In the genomic region with DNA sequence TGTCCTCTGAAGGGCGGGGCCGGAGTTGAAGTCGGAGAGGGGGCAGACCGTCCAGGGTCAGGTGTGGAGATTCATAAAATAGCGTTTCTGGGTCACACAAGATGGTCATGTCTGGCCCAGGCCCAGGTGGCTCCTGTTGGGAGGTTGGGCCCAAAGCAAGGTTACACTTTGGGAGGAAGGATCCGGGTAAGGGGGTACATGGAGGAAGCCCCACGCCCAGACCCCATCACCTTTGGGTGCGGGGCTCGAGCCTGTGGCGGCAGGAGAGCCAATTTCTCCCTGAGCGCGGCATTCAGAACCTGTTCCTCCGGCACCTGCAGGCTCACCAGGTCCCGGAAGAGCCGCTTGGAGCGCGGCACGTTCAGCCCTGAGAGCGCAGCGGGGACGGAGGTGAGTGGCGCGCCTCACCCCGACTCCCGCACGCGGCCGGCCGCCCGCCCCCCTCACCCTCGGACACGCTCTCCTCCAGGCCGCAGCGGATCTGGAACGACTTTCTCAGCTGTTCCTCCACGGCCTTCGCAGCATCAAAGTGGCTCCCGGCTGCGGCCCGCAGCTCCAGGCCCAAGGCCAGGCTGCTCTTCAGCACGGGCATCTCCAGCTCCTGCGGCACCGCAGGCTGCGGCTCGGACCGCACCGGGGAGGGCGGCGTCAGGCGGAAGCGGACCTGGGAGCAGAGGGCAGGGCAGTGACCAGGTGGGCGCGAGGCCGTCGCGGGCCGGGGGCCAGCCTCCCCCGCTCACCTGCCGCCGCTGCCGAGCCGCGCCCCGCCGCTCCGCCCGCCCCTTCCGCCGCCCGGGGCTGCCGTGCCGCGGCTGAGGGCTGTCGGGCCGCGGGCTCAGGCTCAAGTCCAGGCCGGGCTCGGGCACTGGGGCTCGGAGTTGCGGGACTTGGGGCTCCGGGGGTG, we compare ENCODE assay signal across 1 cellular context.
A peak's percentile ranks its signal among the peaks of the same experiment; 100 is the strongest.
TF ChIP-seq lines count a peak whose summit lies in the region.

No MANE protein-coding gene starts in this region.

TF ChIP-seq in K562, 482 proteins besides CTCF, POLR2A, EP300 and RAD21 (continued from another document and continues in another):
- TF ChIP-seq, protein P1, sequence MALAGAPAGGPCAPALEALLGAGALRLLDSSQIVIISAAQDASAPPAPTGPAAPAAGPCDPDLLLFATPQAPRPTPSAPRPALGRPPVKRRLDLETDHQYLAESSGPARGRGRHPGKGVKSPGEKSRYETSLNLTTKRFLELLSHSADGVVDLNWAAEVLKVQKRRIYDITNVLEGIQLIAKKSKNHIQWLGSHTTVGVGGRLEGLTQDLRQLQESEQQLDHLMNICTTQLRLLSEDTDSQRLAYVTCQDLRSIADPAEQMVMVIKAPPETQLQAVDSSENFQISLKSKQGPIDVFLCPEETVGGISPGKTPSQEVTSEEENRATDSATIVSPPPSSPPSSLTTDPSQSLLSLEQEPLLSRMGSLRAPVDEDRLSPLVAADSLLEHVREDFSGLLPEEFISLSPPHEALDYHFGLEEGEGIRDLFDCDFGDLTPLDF (CRISPR knock-in tag; IDR thresholded peaks at IDR 0.05): peak; percentile 45; the same call in 1 of the 2 replicates
- TF ChIP-seq, protein P2, sequence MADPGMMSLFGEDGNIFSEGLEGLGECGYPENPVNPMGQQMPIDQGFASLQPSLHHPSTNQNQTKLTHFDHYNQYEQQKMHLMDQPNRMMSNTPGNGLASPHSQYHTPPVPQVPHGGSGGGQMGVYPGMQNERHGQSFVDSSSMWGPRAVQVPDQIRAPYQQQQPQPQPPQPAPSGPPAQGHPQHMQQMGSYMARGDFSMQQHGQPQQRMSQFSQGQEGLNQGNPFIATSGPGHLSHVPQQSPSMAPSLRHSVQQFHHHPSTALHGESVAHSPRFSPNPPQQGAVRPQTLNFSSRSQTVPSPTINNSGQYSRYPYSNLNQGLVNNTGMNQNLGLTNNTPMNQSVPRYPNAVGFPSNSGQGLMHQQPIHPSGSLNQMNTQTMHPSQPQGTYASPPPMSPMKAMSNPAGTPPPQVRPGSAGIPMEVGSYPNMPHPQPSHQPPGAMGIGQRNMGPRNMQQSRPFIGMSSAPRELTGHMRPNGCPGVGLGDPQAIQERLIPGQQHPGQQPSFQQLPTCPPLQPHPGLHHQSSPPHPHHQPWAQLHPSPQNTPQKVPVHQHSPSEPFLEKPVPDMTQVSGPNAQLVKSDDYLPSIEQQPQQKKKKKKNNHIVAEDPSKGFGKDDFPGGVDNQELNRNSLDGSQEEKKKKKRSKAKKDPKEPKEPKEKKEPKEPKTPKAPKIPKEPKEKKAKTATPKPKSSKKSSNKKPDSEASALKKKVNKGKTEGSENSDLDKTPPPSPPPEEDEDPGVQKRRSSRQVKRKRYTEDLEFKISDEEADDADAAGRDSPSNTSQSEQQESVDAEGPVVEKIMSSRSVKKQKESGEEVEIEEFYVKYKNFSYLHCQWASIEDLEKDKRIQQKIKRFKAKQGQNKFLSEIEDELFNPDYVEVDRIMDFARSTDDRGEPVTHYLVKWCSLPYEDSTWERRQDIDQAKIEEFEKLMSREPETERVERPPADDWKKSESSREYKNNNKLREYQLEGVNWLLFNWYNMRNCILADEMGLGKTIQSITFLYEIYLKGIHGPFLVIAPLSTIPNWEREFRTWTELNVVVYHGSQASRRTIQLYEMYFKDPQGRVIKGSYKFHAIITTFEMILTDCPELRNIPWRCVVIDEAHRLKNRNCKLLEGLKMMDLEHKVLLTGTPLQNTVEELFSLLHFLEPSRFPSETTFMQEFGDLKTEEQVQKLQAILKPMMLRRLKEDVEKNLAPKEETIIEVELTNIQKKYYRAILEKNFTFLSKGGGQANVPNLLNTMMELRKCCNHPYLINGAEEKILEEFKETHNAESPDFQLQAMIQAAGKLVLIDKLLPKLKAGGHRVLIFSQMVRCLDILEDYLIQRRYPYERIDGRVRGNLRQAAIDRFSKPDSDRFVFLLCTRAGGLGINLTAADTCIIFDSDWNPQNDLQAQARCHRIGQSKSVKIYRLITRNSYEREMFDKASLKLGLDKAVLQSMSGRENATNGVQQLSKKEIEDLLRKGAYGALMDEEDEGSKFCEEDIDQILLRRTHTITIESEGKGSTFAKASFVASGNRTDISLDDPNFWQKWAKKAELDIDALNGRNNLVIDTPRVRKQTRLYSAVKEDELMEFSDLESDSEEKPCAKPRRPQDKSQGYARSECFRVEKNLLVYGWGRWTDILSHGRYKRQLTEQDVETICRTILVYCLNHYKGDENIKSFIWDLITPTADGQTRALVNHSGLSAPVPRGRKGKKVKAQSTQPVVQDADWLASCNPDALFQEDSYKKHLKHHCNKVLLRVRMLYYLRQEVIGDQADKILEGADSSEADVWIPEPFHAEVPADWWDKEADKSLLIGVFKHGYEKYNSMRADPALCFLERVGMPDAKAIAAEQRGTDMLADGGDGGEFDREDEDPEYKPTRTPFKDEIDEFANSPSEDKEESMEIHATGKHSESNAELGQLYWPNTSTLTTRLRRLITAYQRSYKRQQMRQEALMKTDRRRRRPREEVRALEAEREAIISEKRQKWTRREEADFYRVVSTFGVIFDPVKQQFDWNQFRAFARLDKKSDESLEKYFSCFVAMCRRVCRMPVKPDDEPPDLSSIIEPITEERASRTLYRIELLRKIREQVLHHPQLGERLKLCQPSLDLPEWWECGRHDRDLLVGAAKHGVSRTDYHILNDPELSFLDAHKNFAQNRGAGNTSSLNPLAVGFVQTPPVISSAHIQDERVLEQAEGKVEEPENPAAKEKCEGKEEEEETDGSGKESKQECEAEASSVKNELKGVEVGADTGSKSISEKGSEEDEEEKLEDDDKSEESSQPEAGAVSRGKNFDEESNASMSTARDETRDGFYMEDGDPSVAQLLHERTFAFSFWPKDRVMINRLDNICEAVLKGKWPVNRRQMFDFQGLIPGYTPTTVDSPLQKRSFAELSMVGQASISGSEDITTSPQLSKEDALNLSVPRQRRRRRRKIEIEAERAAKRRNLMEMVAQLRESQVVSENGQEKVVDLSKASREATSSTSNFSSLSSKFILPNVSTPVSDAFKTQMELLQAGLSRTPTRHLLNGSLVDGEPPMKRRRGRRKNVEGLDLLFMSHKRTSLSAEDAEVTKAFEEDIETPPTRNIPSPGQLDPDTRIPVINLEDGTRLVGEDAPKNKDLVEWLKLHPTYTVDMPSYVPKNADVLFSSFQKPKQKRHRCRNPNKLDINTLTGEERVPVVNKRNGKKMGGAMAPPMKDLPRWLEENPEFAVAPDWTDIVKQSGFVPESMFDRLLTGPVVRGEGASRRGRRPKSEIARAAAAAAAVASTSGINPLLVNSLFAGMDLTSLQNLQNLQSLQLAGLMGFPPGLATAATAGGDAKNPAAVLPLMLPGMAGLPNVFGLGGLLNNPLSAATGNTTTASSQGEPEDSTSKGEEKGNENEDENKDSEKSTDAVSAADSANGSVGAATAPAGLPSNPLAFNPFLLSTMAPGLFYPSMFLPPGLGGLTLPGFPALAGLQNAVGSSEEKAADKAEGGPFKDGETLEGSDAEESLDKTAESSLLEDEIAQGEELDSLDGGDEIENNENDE (IDR thresholded peaks at IDR 0.05; ENCODE audit: low read depth, low read length): peak; percentile 62
- peak; percentile 47; the same call in 1 of the 2 replicates for TF ChIP-seq ZNF444 (CRISPR knock-in tag; IDR thresholded peaks at IDR 0.05)
- 0 out of 2 replicates have a peak, but pooled peaks have one; percentile 20 for TF ChIP-seq ARID2 (IDR thresholded peaks at IDR 0.05)
- TF ChIP-seq, protein P3, sequence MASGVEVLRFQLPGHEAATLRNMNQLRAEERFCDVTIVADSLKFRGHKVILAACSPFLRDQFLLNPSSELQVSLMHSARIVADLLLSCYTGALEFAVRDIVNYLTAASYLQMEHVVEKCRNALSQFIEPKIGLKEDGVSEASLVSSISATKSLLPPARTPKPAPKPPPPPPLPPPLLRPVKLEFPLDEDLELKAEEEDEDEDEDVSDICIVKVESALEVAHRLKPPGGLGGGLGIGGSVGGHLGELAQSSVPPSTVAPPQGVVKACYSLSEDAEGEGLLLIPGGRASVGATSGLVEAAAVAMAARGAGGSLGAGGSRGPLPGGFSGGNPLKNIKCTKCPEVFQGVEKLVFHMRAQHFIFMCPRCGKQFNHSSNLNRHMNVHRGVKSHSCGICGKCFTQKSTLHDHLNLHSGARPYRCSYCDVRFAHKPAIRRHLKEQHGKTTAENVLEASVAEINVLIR (CRISPR knock-in tag; IDR thresholded peaks at IDR 0.05): no peak
- TF ChIP-seq, protein P4, sequence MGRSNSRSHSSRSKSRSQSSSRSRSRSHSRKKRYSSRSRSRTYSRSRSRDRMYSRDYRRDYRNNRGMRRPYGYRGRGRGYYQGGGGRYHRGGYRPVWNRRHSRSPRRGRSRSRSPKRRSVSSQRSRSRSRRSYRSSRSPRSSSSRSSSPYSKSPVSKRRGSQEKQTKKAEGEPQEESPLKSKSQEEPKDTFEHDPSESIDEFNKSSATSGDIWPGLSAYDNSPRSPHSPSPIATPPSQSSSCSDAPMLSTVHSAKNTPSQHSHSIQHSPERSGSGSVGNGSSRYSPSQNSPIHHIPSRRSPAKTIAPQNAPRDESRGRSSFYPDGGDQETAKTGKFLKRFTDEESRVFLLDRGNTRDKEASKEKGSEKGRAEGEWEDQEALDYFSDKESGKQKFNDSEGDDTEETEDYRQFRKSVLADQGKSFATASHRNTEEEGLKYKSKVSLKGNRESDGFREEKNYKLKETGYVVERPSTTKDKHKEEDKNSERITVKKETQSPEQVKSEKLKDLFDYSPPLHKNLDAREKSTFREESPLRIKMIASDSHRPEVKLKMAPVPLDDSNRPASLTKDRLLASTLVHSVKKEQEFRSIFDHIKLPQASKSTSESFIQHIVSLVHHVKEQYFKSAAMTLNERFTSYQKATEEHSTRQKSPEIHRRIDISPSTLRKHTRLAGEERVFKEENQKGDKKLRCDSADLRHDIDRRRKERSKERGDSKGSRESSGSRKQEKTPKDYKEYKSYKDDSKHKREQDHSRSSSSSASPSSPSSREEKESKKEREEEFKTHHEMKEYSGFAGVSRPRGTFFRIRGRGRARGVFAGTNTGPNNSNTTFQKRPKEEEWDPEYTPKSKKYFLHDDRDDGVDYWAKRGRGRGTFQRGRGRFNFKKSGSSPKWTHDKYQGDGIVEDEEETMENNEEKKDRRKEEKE (IDR thresholded peaks at IDR 0.05; ENCODE audit: borderline replicate concordance in 1 of 2, control insufficient read depth in 1 of 2, low read depth in 2 of 2, low read length in 1 of 2): 0 out of 4 replicates have a peak, but pooled peaks of 1 of the 2 experiments have one; percentile 62
- 0 out of 2 replicates have a peak, but pooled peaks have one; percentile 26 for TF ChIP-seq NFRKB (IDR thresholded peaks at IDR 0.05; ENCODE audit: low read depth)
- TF ChIP-seq, protein P5, sequence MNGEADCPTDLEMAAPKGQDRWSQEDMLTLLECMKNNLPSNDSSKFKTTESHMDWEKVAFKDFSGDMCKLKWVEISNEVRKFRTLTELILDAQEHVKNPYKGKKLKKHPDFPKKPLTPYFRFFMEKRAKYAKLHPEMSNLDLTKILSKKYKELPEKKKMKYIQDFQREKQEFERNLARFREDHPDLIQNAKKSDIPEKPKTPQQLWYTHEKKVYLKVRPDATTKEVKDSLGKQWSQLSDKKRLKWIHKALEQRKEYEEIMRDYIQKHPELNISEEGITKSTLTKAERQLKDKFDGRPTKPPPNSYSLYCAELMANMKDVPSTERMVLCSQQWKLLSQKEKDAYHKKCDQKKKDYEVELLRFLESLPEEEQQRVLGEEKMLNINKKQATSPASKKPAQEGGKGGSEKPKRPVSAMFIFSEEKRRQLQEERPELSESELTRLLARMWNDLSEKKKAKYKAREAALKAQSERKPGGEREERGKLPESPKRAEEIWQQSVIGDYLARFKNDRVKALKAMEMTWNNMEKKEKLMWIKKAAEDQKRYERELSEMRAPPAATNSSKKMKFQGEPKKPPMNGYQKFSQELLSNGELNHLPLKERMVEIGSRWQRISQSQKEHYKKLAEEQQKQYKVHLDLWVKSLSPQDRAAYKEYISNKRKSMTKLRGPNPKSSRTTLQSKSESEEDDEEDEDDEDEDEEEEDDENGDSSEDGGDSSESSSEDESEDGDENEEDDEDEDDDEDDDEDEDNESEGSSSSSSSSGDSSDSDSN (IDR thresholded peaks at IDR 0.05; ENCODE audit: borderline replicate concordance in 1 of 2, low read depth in 2 of 2, low read length in 2 of 2): peak; percentile 44 to 61; a peak in 2 of 4 replicates
- peak; percentile 50; the same call in 1 of the 2 replicates for TF ChIP-seq ZNF12 (CRISPR knock-in tag; IDR thresholded peaks at IDR 0.05)
- TF ChIP-seq POLR2AphosphoS2 (IDR thresholded peaks at IDR 0.05; ENCODE audit: low read length): 0 out of 2 replicates have a peak, but pooled peaks have one; percentile 58
- peak; percentile 82 for TF ChIP-seq RBFOX2 (IDR thresholded peaks at IDR 0.05; ENCODE audit: low read depth, low read length)
- TF ChIP-seq, protein P6, sequence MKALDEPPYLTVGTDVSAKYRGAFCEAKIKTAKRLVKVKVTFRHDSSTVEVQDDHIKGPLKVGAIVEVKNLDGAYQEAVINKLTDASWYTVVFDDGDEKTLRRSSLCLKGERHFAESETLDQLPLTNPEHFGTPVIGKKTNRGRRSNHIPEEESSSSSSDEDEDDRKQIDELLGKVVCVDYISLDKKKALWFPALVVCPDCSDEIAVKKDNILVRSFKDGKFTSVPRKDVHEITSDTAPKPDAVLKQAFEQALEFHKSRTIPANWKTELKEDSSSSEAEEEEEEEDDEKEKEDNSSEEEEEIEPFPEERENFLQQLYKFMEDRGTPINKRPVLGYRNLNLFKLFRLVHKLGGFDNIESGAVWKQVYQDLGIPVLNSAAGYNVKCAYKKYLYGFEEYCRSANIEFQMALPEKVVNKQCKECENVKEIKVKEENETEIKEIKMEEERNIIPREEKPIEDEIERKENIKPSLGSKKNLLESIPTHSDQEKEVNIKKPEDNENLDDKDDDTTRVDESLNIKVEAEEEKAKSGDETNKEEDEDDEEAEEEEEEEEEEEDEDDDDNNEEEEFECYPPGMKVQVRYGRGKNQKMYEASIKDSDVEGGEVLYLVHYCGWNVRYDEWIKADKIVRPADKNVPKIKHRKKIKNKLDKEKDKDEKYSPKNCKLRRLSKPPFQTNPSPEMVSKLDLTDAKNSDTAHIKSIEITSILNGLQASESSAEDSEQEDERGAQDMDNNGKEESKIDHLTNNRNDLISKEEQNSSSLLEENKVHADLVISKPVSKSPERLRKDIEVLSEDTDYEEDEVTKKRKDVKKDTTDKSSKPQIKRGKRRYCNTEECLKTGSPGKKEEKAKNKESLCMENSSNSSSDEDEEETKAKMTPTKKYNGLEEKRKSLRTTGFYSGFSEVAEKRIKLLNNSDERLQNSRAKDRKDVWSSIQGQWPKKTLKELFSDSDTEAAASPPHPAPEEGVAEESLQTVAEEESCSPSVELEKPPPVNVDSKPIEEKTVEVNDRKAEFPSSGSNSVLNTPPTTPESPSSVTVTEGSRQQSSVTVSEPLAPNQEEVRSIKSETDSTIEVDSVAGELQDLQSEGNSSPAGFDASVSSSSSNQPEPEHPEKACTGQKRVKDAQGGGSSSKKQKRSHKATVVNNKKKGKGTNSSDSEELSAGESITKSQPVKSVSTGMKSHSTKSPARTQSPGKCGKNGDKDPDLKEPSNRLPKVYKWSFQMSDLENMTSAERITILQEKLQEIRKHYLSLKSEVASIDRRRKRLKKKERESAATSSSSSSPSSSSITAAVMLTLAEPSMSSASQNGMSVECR (CRISPR knock-in tag; IDR thresholded peaks at IDR 0.05): peak; percentile 78; the same call in 1 of the 2 replicates
- TF ChIP-seq, protein P7, sequence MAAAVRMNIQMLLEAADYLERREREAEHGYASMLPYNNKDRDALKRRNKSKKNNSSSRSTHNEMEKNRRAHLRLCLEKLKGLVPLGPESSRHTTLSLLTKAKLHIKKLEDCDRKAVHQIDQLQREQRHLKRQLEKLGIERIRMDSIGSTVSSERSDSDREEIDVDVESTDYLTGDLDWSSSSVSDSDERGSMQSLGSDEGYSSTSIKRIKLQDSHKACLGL (CRISPR knock-in tag; IDR thresholded peaks at IDR 0.05; ENCODE audit: borderline replicate concordance, poor library complexity, severe bottlenecking): peak; percentile 13
